In the genomic region with DNA sequence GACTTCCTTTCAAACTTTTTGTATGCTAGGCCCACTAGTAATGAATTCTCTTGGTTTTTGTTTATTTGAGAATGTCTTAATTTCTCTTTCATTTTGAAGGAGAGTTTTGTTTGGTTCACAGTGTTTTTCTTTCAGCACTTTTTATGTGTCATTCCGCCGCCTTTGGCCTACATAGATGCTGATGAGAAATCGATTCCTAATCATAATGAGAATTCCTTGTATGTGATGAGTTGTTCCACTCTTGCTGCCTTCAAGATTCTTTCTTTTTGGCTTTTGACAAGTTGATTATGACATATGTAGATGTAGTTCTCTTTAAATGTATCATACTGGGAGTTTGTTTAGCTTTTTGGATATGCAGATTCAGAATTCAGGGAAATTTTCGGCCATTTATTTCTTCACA, we compare ENCODE assay signal across 30 cellular contexts. TPM values are rescaled to one million over a fixed set of nuclear protein-coding genes. Genes with fewer than 3 reads are reported as not detected.
"Had no signal": no experiment of that assay in that cellular context is flagged by ENCODE, and none has a peak within 500 bp of the region (broad histone marks: within the 10 kb centered on the region; RNA-seq: fewer than 3 reads in every experiment).

No MANE protein-coding gene starts in this region.

- H3K4me3 Mint-ChIP-seq: dendritic cell treated with granulocyte-macrophage colony-stimulating factor and Interleukin-4, amounts not matched to agents 40 ng/mL and 50 ng/mL, for 4 days; effector memory CD8-positive, alpha-beta T cell; endodermal cell; mesothelial cell of epicardium; naive B cell had no signal

- H3K9me3 Mint-ChIP-seq: dendritic cell treated with granulocyte-macrophage colony-stimulating factor and Interleukin-4, amounts not matched to agents 40 ng/mL and 50 ng/mL, for 4 days; effector memory CD8-positive, alpha-beta T cell had no signal

- H3K27ac Mint-ChIP-seq: dendritic cell treated with granulocyte-macrophage colony-stimulating factor and Interleukin-4, amounts not matched to agents 40 ng/mL and 50 ng/mL, for 4 days; effector memory CD8-positive, alpha-beta T cell; endodermal cell; mesothelial cell of epicardium; naive B cell had no signal

- DNase-seq: colonic mucosa; cortex of kidney; effector CD8-positive, alpha-beta T cell; effector memory CD8-positive, alpha-beta T cell; endodermal cell; erythroblast; esophagus squamous epithelium; foreskin fibroblast; foreskin melanocyte; gastrocnemius medialis; glutamatergic neuron; head of caudate nucleus; heart right ventricle; hippocampal formation; left cardiac atrium; left lung; left ventricle myocardium superior; lower lobe of right lung; mesenchymal stem cell; mucosa of descending colon; naive B cell had no signal

- H3K36me3 Mint-ChIP-seq: mesothelial cell of epicardium, naive B cell had no signal

- ATAC-seq: effector memory CD8-positive, alpha-beta T cell; esophagus mucosa; gastrocnemius medialis; heart right ventricle; left cardiac atrium; left lung; left ventricle myocardium superior; lower lobe of right lung; mucosa of descending colon had no signal

- H3K4me1 Mint-ChIP-seq: endodermal cell, mesothelial cell of epicardium, naive B cell had no signal

RNA-seq across cellular contexts. Expression of gene CERS3, which starts 35.5 kb away (rescaled TPM):
- total RNA-seq: dermis microvascular lymphatic vessel endothelial cell, glomerular endothelial cell, heart right ventricle, kidney epithelial cell, left lung, left ventricle myocardium superior, lower lobe of right lung, lung microvascular endothelial cell, mesenteric fat pad, myocyte had no signal
